In the genomic region with DNA sequence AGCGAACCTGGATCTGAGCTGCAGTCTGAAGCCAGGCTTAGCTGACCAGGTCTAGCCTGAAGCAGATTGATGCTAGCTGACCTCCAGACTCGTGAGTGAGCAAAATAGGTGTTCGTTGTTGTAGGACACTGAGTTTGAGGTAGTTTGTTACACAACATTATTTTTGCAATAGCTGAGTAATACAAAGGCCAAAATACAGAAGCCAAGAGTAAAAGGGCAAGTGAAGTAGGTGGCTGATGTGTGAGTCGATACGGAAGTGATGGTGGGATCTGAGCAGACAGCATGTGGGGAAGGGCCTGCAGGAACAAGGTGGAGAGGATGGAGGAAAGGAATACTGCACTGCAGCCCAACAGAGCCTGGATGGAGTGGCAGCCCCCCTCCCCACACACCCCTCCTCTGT, we compare ENCODE assay signal across 1 cellular context.
TF ChIP-seq lines count a peak whose summit lies in the region.

No MANE protein-coding gene starts in this region.

TF ChIP-seq in HepG2, 621 proteins besides CTCF, POLR2A, EP300 and RAD21:
- TF ChIP-seq, protein P1, sequence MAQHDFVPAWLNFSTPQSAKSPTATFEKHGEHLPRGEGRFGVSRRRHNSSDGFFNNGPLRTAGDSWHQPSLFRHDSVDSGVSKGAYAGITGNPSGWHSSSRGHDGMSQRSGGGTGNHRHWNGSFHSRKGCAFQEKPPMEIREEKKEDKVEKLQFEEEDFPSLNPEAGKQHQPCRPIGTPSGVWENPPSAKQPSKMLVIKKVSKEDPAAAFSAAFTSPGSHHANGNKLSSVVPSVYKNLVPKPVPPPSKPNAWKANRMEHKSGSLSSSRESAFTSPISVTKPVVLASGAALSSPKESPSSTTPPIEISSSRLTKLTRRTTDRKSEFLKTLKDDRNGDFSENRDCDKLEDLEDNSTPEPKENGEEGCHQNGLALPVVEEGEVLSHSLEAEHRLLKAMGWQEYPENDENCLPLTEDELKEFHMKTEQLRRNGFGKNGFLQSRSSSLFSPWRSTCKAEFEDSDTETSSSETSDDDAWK (CRISPR knock-in tag; IDR thresholded peaks at IDR 0.05) = no peak
- TF ChIP-seq ZNF703 (CRISPR knock-in tag; IDR thresholded peaks at IDR 0.05; ENCODE audit: borderline replicate concordance) = no peak
- TF ChIP-seq EEA1 (CRISPR knock-in tag; IDR thresholded peaks at IDR 0.05; ENCODE audit: borderline replicate concordance) = no peak
- no peak for TF ChIP-seq SNAPC2 (CRISPR knock-in tag; IDR thresholded peaks at IDR 0.05)
- TF ChIP-seq HOXA7 (CRISPR knock-in tag; IDR thresholded peaks at IDR 0.05) = no peak
- TF ChIP-seq KDM5A (IDR thresholded peaks at IDR 0.05; ENCODE audit: borderline replicate concordance, low read length) = no peak
- TF ChIP-seq CEBPB (IDR thresholded peaks at IDR 0.05; ENCODE audit: borderline replicate concordance, low read depth, low read length) = peak; percentile 7; the same call in 1 of the 2 replicates
- TF ChIP-seq, protein P2, sequence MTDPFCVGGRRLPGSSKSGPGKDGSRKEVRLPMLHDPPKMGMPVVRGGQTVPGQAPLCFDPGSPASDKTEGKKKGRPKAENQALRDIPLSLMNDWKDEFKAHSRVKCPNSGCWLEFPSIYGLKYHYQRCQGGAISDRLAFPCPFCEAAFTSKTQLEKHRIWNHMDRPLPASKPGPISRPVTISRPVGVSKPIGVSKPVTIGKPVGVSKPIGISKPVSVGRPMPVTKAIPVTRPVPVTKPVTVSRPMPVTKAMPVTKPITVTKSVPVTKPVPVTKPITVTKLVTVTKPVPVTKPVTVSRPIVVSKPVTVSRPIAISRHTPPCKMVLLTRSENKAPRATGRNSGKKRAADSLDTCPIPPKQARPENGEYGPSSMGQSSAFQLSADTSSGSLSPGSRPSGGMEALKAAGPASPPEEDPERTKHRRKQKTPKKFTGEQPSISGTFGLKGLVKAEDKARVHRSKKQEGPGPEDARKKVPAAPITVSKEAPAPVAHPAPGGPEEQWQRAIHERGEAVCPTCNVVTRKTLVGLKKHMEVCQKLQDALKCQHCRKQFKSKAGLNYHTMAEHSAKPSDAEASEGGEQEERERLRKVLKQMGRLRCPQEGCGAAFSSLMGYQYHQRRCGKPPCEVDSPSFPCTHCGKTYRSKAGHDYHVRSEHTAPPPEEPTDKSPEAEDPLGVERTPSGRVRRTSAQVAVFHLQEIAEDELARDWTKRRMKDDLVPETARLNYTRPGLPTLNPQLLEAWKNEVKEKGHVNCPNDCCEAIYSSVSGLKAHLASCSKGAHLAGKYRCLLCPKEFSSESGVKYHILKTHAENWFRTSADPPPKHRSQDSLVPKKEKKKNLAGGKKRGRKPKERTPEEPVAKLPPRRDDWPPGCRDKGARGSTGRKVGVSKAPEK (CRISPR knock-in tag; IDR thresholded peaks at IDR 0.05; ENCODE audit: borderline replicate concordance) = no peak
